In genomic region chr10:102701272-102701671, GRCh38 we compare ENCODE assay signal across 11 cellular contexts.
"Had no signal": no experiment of that assay in that cellular context is flagged by ENCODE, and none has a peak within 500 bp of the region (broad histone marks: within the 10 kb centered on the region; RNA-seq: fewer than 3 reads in every experiment).

No MANE protein-coding gene starts in this region.

- H3K4me1 Mint-ChIP-seq: neural crest cell had no signal

- H3K4me3 Mint-ChIP-seq: activated CD4-positive, alpha-beta memory T cell treated with anti-CD3 and anti-CD28 coated beads for 36 hours; activated naive CD8-positive, alpha-beta T cell treated with anti-CD3 and anti-CD28 coated beads for 36 hours; activated T-cell treated with anti-CD3 and anti-CD28 coated beads, Interleukin-2, amount 50 U/mL, for 4 hours; mesothelial cell of epicardium; neural crest cell had no signal

- H3K27me3 ChIP-seq: ascending aorta, ovary, transverse colon had no signal

- DNase-seq: activated CD4-positive, alpha-beta memory T cell treated with anti-CD3 and anti-CD28 coated beads for 36 hours; activated gamma-delta T cell treated with Interleukin-2 at 50 U/mL for 16 hours; activated naive CD8-positive, alpha-beta T cell treated with anti-CD3 and anti-CD28 coated beads for 36 hours; activated T-cell treated with anti-CD3 and anti-CD28 coated beads, Interleukin-2, amount 50 U/mL, for 4 hours; ovary; stimulated activated CD4-positive, alpha-beta T cell treated with anti-CD3 and anti-CD28 coated beads, Interleukin-4, amount 100 ng/mL, for 4 hours; transverse colon had no signal

- H3K4me1 ChIP-seq: ascending aorta, transverse colon had no signal

- H3K4me3 ChIP-seq: ascending aorta, ovary, transverse colon had no signal

- H3K9me3 ChIP-seq: ascending aorta, ovary, transverse colon had no signal

- H3K27ac ChIP-seq: ascending aorta, ovary, transverse colon had no signal

- H3K36me3 ChIP-seq: ovary had no signal

- ATAC-seq: activated CD4-positive, CD25-positive, alpha-beta regulatory T cell treated with anti-CD3 and anti-CD28 coated beads, Interleukin-2, amount 50 U/mL, for 24 hours; activated T-cell treated with anti-CD3 and anti-CD28 coated beads, Interleukin-2, amount 50 U/mL, for 4 hours had no signal

- H3K9me3 Mint-ChIP-seq: activated CD4-positive, alpha-beta memory T cell treated with anti-CD3 and anti-CD28 coated beads for 36 hours; activated naive CD8-positive, alpha-beta T cell treated with anti-CD3 and anti-CD28 coated beads for 36 hours; activated T-cell treated with anti-CD3 and anti-CD28 coated beads, Interleukin-2, amount 50 U/mL, for 4 hours; mesothelial cell of epicardium; neural crest cell had no signal

- H3K27ac Mint-ChIP-seq: activated CD4-positive, alpha-beta memory T cell treated with anti-CD3 and anti-CD28 coated beads for 36 hours; activated naive CD8-positive, alpha-beta T cell treated with anti-CD3 and anti-CD28 coated beads for 36 hours; mesothelial cell of epicardium had no signal

- H3K27me3 Mint-ChIP-seq: activated CD4-positive, alpha-beta memory T cell treated with anti-CD3 and anti-CD28 coated beads for 36 hours; activated naive CD8-positive, alpha-beta T cell treated with anti-CD3 and anti-CD28 coated beads for 36 hours had no signal
